ENCODE assay signal across 28 cellular contexts in genomic region chr2:219416938-219417337, GRCh38. TPM values are rescaled to one million over a fixed set of nuclear protein-coding genes. Genes with fewer than 3 reads are reported as not detected.
A peak's percentile ranks its signal among the peaks of the same experiment; 100 is the strongest.
DNase-seq lines count a peak whose midpoint lies in the region; ATAC-seq, FAIRE-seq and TF ChIP-seq lines count a peak whose summit lies in the region.
"Had no signal": no experiment of that assay in that cellular context is flagged by ENCODE, and none has a peak within 500 bp of the region (broad histone marks: within the 10 kb centered on the region; RNA-seq: fewer than 3 reads in every experiment).

No MANE protein-coding gene starts in this region.

- H3K4me3 ChIP-seq in A549 (no peak overlapping the region), right atrium auricular region (no peak overlapping the region), sigmoid colon (peak overlapping the region in 1 of 4 donors; percentile 76), MG63 (no peak overlapping the region)
- H3K4me3 ChIP-seq: thyroid gland had no signal

- TF ChIP-seq EP300 in A549 (IDR thresholded peaks at IDR 0.05) (no peak), sigmoid colon (IDR thresholded peaks at IDR 0.05) (no peak)

- CTCF ChIA-PET in A549 (lab: Yijun Ruan, JAX), result interaction anchor here (0.9 to 7.4 kb wide), 6 partner anchors 12 to 113 kb away, joined by 3 to 48 read pairs (median 6); no protein-coding TSS in a partner anchor

- DNase-seq in A549 (ENCODE audit: low read depth in 1 of 2, low spot score in 1 of 2) (no peak), chondrocyte (ENCODE audit: low spot score) (no peak), right atrium auricular region (ENCODE audit: low spot score) (no peak), sigmoid colon (no peak), MG63 (no peak), NK-92 (lab: John Stamatoyannopoulos, UW; ENCODE audit: unreplicated experiment) (no peak)
- no peak for DNase-seq in stimulated activated CD4-positive, alpha-beta T cell treated with anti-CD3 and anti-CD28 coated beads, Interleukin-2, amount 100 ng/mL, for 24 hours
- DNase-seq: 8988T; activated CD4-positive, alpha-beta T cell treated with anti-CD3 and anti-CD28 coated beads for 48 hours; activated T-cell treated with anti-CD3 and anti-CD28 coated beads, Interleukin-2, amount 50 U/mL, for 48 hours; Caco-2; cerebellar nuclear complex; effector CD4-positive, alpha-beta T cell; HFFc6; natural killer cell; NCI-H2081; NCI-H446 treated with DMSO at 0.1 percent for 48 hours; NK-92 treated with Interleukin-12 subunit alpha and Interleukin-12 subunit beta, amount 100 ng/mL, for 24 hours; small intestine; stimulated activated CD4-positive, alpha-beta T cell treated with anti-CD3 and anti-CD28 coated beads, Interleukin-2, amount 100 ng/mL, for 48 hours; stimulated activated naive B cell treated with anti-CD40 and anti-IgM and Interleukin-4, amounts not matched to agents 10 μg/mL and 1 μg/mL and 100 μg/mL, for 72 hours; T-helper 17 cell; thyroid gland had no signal

- no peak for TF ChIP-seq POLR2A in A549 (IDR thresholded peaks at IDR 0.05; ENCODE audit: low read length)
- no peak for TF ChIP-seq POLR2A in sigmoid colon (IDR thresholded peaks at IDR 0.05)

- no peak for TF ChIP-seq CTCF in A549 (IDR thresholded peaks at IDR 0.05)
- no peak for TF ChIP-seq CTCF in chondrocyte (IDR thresholded peaks at IDR 0.05)
- no peak for TF ChIP-seq CTCF in right atrium auricular region (IDR thresholded peaks at IDR 0.05)
- TF ChIP-seq CTCF in sigmoid colon (IDR thresholded peaks at IDR 0.05), result no peak

- no peak for TF ChIP-seq RAD21 in A549 (conservative IDR thresholded peaks at IDR 0.05 in 1 of 2, IDR thresholded peaks at IDR 0.05 in 1 of 2)

- peaks cover 0 to 5% of the 10 kb centered on the region in 2 donors for H3K27me3 ChIP-seq in right atrium auricular region
- peaks cover 0 to 11% (median 0%) of the 10 kb centered on the region in 3 donors for H3K27me3 ChIP-seq in sigmoid colon
- H3K27me3 ChIP-seq in MG63, result no peaks in the 10 kb centered on the region

- no peak overlapping the region for H3K4me3 Mint-ChIP-seq in chondrocyte (ENCODE audit: unreplicated experiment)
- H3K4me3 Mint-ChIP-seq: activated naive CD4-positive, alpha-beta T cell treated with anti-CD3 and anti-CD28 coated beads, Interleukin-2, amount 50 U/mL, for 24 hours; HFFc6; natural killer cell; stimulated activated naive B cell treated with anti-CD40 and anti-IgM and Interleukin-4, amounts not matched to agents 10 μg/mL and 1 μg/mL and 100 μg/mL, for 72 hours; T-helper 17 cell had no signal

- H3K27ac Mint-ChIP-seq in chondrocyte (ENCODE audit: unreplicated experiment), result peak overlapping the region; percentile 59
- H3K27ac Mint-ChIP-seq: activated naive CD4-positive, alpha-beta T cell treated with anti-CD3 and anti-CD28 coated beads, Interleukin-2, amount 50 U/mL, for 24 hours; HFFc6; natural killer cell; stimulated activated naive B cell treated with anti-CD40 and anti-IgM and Interleukin-4, amounts not matched to agents 10 μg/mL and 1 μg/mL and 100 μg/mL, for 72 hours; T-helper 17 cell had no signal

- peaks cover 6% of the 10 kb centered on the region for H3K9me3 Mint-ChIP-seq in chondrocyte (ENCODE audit: low read depth)
- H3K9me3 Mint-ChIP-seq: activated naive CD4-positive, alpha-beta T cell treated with anti-CD3 and anti-CD28 coated beads, Interleukin-2, amount 50 U/mL, for 24 hours; natural killer cell had no signal

- 68% methylated on average over 4 of the region's 4 CpGs for WGBS in A549 (ENCODE audit: missing lambda C conversion rate)
- WGBS in sigmoid colon, 2 donors, result 81 to 89% methylated on average over 4 of the region's 4 CpGs

- intact Hi-C loops in sigmoid colon (cut with DNase I), result no loop called here

- no peak overlapping the region for H3K4me2 ChIP-seq in A549
- H3K4me2 ChIP-seq: KMS-11 had no signal

- H3K27ac ChIP-seq in A549 (no peak overlapping the region), right atrium auricular region (peak overlapping the region; percentile 92 to 96), sigmoid colon (peak overlapping the region; percentile 94 to 99 (median 98))
- H3K27ac ChIP-seq: KMS-11, thyroid gland had no signal

- H3K9me3 ChIP-seq in A549, result peaks cover 12% of the 10 kb centered on the region
- H3K9me3 ChIP-seq in right atrium auricular region, result no peaks in the 10 kb centered on the region
- peaks cover 0 to 2% (median 0%) of the 10 kb centered on the region in 4 donors for H3K9me3 ChIP-seq in sigmoid colon
- no peaks in the 10 kb centered on the region for H3K9me3 ChIP-seq in MG63
- H3K9me3 ChIP-seq: thyroid gland had no signal

- H3K36me3 ChIP-seq in right atrium auricular region (peaks cover 34% of the 10 kb centered on the region), sigmoid colon (peaks cover 22 to 35% (median 27%) of the 10 kb centered on the region in 4 donors), MG63 (no peaks in the 10 kb centered on the region)
- H3K36me3 ChIP-seq: thyroid gland had no signal

- peaks cover 2% of the 10 kb centered on the region for H3K27me3 Mint-ChIP-seq in chondrocyte (ENCODE audit: low read depth)

- POLR2A ChIA-PET in A549 (lab: Yijun Ruan, JAX), result no interaction called here

- peaks cover 27% of the 10 kb centered on the region for H3K4me1 Mint-ChIP-seq in chondrocyte (ENCODE audit: low read depth)
- H3K4me1 Mint-ChIP-seq: activated naive CD4-positive, alpha-beta T cell treated with anti-CD3 and anti-CD28 coated beads, Interleukin-2, amount 50 U/mL, for 24 hours; stimulated activated naive B cell treated with anti-CD40 and anti-IgM and Interleukin-4, amounts not matched to agents 10 μg/mL and 1 μg/mL and 100 μg/mL, for 72 hours had no signal

- ATAC-seq in A549 (peak; percentile 15 to 44; a peak in 2 of 6 replicates), GM18519 (IDR thresholded peaks at IDR 0.05; ENCODE audit: low FRiP score, unreplicated experiment) (no peak)
- ATAC-seq: esophagus mucosa; natural killer cell; stimulated activated naive B cell treated with anti-CD40 and anti-IgM and Interleukin-4, amounts not matched to agents 10 μg/mL and 1 μg/mL and 100 μg/mL, for 72 hours; T-helper 17 cell had no signal

- no peaks in the 10 kb centered on the region for H3K4me1 ChIP-seq in A549
- peaks cover 0 to 35% of the 10 kb centered on the region in 2 donors for H3K4me1 ChIP-seq in right atrium auricular region
- peaks cover 0 to 44% (median 36%) of the 10 kb centered on the region in 4 donors for H3K4me1 ChIP-seq in sigmoid colon
- H3K4me1 ChIP-seq: Caco-2 had no signal

- no peak for FAIRE-seq in A549 (lab: Jason Lieb, UNC)
- FAIRE-seq: small intestine had no signal

- peaks cover 3% of the 10 kb centered on the region for H3K36me3 Mint-ChIP-seq in chondrocyte (ENCODE audit: low read depth)
- H3K36me3 Mint-ChIP-seq: natural killer cell had no signal

TF ChIP-seq in A549, 52 proteins besides CTCF, POLR2A, EP300 and RAD21 (continues in another document):
- TF ChIP-seq FOSB (CRISPR knock-in tag; IDR thresholded peaks at IDR 0.05) (no peak), KDM1A (IDR thresholded peaks at IDR 0.05; ENCODE audit: low read depth) (no peak), CBX2 (IDR thresholded peaks at IDR 0.05; ENCODE audit: borderline replicate concordance, low read depth) (no peak), GATA3 (IDR thresholded peaks at IDR 0.05; ENCODE audit: borderline replicate concordance) (no peak), CBX8 (IDR thresholded peaks at IDR 0.05) (no peak), NPAS2 (CRISPR knock-in tag; IDR thresholded peaks at IDR 0.05; ENCODE audit: borderline replicate concordance) (no peak)
- TF ChIP-seq, protein P1, sequence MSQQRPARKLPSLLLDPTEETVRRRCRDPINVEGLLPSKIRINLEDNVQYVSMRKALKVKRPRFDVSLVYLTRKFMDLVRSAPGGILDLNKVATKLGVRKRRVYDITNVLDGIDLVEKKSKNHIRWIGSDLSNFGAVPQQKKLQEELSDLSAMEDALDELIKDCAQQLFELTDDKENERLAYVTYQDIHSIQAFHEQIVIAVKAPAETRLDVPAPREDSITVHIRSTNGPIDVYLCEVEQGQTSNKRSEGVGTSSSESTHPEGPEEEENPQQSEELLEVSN (IDR thresholded peaks at IDR 0.05; ENCODE audit: borderline replicate concordance, low read depth), result no peak

RNA-seq across cellular contexts. Expression of gene DES, which starts 1.2 kb away (rescaled TPM):
- 0.06 and 0.20 TPM in 2 replicates for polyA plus RNA-seq in A549 (2011; rRNA removed)
- polyA plus RNA-seq in A549 (2012; cell fraction: cytosol; rRNA removed), result 0.01 and 0.10 TPM in 2 replicates
- 0.04 TPM in 1 of 2 replicates, not detected in the other for polyA plus RNA-seq in A549 (2012; cell fraction: nucleus; rRNA removed)
- polyA plus RNA-seq in A549 (2017; fragmentation: RNase III; extraction: RNeasy Plus Mini Kit Qiagen cat#74134 plus additional on column Dnase treatment), result 0.09 TPM in 1 of 3 replicates, not detected in the others
- polyA minus RNA-seq in A549 (2011; rRNA and poly(A)+ RNA removed), result 0.21 TPM in 1 of 2 replicates, not detected in the other
- 0.70 to 19.8 TPM (median 15.5 TPM) in 3 replicates for total RNA-seq in chondrocyte
- total RNA-seq in right atrium auricular region, result over 10,000 TPM; 12,280 to 13,654 TPM
- over 10,000 TPM in 3 of 4 donors, 1,000 to 10,000 TPM in 1; 7,366 to 30,562 (median 13,340) TPM for total RNA-seq in sigmoid colon
- 100 to 1,000 TPM in 2 of 3 donors, 10 to 100 TPM in 1; 35.1 to 264 (median 162) TPM for polyA plus RNA-seq in sigmoid colon
- total RNA-seq in MG63 (2014; rRNA removed; shearing (Covaris generic); ENCODE audit: low replicate concordance), result 3.8 and 22.6 TPM in 2 replicates
- total RNA-seq: Caco-2, HT-29, natural killer cell, T-helper 17 cell had no signal

RNA-seq across cellular contexts. Expression of gene SPEG, which starts 17.7 kb away (rescaled TPM):
- polyA plus RNA-seq in A549 (2011; rRNA removed) (2.3 TPM in 2 replicates), A549 (2017; fragmentation: RNase III; extraction: RNeasy Plus Mini Kit Qiagen cat#74134 plus additional on column Dnase treatment) (9.3 to 13.0 TPM (median 11.5 TPM) in 3 replicates), sigmoid colon (10 to 100 TPM in 2 of 3 donors, 1 to 10 TPM in 1; 6.0 to 25.4 (median 13.4) TPM)
- polyA plus RNA-seq in A549 (2012; cell fraction: cytosol; rRNA removed), result 5.8 and 7.2 TPM in 2 replicates
- polyA plus RNA-seq in A549 (2012; cell fraction: nucleus; rRNA removed), result 25.9 and 31.3 TPM in 2 replicates
- polyA minus RNA-seq in A549 (2011; rRNA and poly(A)+ RNA removed), result 3.1 and 6.2 TPM in 2 replicates
- total RNA-seq in chondrocyte (62.9 to 94.9 TPM (median 89.7 TPM) in 3 replicates), right atrium auricular region (10 to 100 TPM; 82.2 to 90.8 TPM), sigmoid colon (100 to 1,000 TPM; 123 to 321 (median 194) TPM)
- total RNA-seq in MG63 (2014; rRNA removed; shearing (Covaris generic); ENCODE audit: low replicate concordance), result 11.6 and 12.6 TPM in 2 replicates

RNA-seq across cellular contexts. Expression of gene DNPEP, which starts 29.2 kb away (rescaled TPM):
- polyA plus RNA-seq in A549 (2011; rRNA removed) (29.0 and 38.4 TPM in 2 replicates), A549 (2017; fragmentation: RNase III; extraction: RNeasy Plus Mini Kit Qiagen cat#74134 plus additional on column Dnase treatment) (40.8 to 42.8 TPM (median 40.9 TPM) in 3 replicates), sigmoid colon (100 to 1,000 TPM; 108 to 137 (median 132) TPM)
- 73.2 and 84.2 TPM in 2 replicates for polyA plus RNA-seq in A549 (2012; cell fraction: cytosol; rRNA removed)
- 159 and 164 TPM in 2 replicates for polyA plus RNA-seq in A549 (2012; cell fraction: nucleus; rRNA removed)
- polyA minus RNA-seq in A549 (2011; rRNA and poly(A)+ RNA removed), result 54.4 and 63.2 TPM in 2 replicates
- total RNA-seq in chondrocyte (42.3 to 47.9 TPM (median 43.5 TPM) in 3 replicates), right atrium auricular region (10 to 100 TPM; 48.1 to 51.2 TPM), sigmoid colon (10 to 100 TPM; 43.2 to 62.8 (median 53.1) TPM)
- total RNA-seq in MG63 (2014; rRNA removed; shearing (Covaris generic); ENCODE audit: low replicate concordance), result 56.4 and 73.1 TPM in 2 replicates

Comparison
In these comparisons a context has a peak if more than half of its experiments do, and no peak if none do; other contexts are left out.
1. H3K27ac ChIP-seq: peak in right atrium auricular region (2 of 2) and sigmoid colon (4 of 4); none in A549 (0 of 2).
2. RNA of gene DES, which starts 1.2 kb away (total RNA-seq): 7,366 to 30,562 TPM in sigmoid colon and 12,280 to 13,654 TPM in right atrium auricular region; 3.8 to 22.6 TPM in MG63 and 0.70 to 19.8 TPM in chondrocyte; every median in the first group is over 100 times any median in the second.